ENCODE assay signal across 12 cellular contexts in genomic region chr16:86343111-86343642, GRCh38.
DNase-seq lines count a peak whose midpoint lies in the region; ATAC-seq, FAIRE-seq and TF ChIP-seq lines count a peak whose summit lies in the region.
"Had no signal": no experiment of that assay in that cellular context is flagged by ENCODE, and none has a peak within 500 bp of the region (broad histone marks: within the 10 kb centered on the region; RNA-seq: fewer than 3 reads in every experiment).

No MANE protein-coding gene starts in this region.

- H3K4ac ChIP-seq in mesenchymal stem cell (ENCODE audit: low read depth in 1 of 2, low read length in 2 of 2) = peak overlapping the region; percentile 15 to 96

- no peak overlapping the region for H3K23ac ChIP-seq in mesenchymal stem cell (ENCODE audit: low read length in 2 of 2)

- CTCF ChIA-PET in endothelial cell of umbilical vein (lab: Charles Lee) = interaction anchor here (0.7 to 5.3 kb wide), 11 partner anchors 9 to 174 kb away, joined by 3 to 58 read pairs (median 4); partner anchors contain the start of gene FOXF1

- no peaks in the 10 kb centered on the region for H3K9me1 ChIP-seq in endothelial cell of umbilical vein (replicated peaks; ENCODE audit: control insufficient read depth, extremely low read depth, insufficient read depth, low read length)

- WGBS in mesenchymal stem cell = 45% methylated on average over 21 of the region's 24 CpGs

- H4K91ac ChIP-seq in mesenchymal stem cell (ENCODE audit: low read length) = peak overlapping the region; percentile 93

- TSS peak; percentile 84 for BruUV-seq in endothelial cell of umbilical vein (replicated peaks; lab: Mats Ljungman, UMichigan)

- peak overlapping the region; percentile 72 to 93 for H3K18ac ChIP-seq in mesenchymal stem cell (ENCODE audit: low read depth in 1 of 2, low read length in 2 of 2)

- H3K27ac ChIP-seq in endothelial cell of umbilical vein (ENCODE audit: insufficient read depth, low read depth, low read length) (peak overlapping the region; percentile 88), mesenchymal stem cell (ENCODE audit: low read length, poor library complexity, severe bottlenecking) (no peak overlapping the region), tibial artery (peak overlapping the region; percentile 57 to 69)

- H3K9ac ChIP-seq in endothelial cell of umbilical vein (replicated peaks; ENCODE audit: extremely low read depth, insufficient read depth, low read length) = peak overlapping the region; percentile 66
- H3K9ac ChIP-seq in mesenchymal stem cell (ENCODE audit: low read length) = peak overlapping the region; percentile 60

- no peaks in the 10 kb centered on the region for H3K79me2 ChIP-seq in endothelial cell of umbilical vein (ENCODE audit: control insufficient read depth, insufficient read depth, low read length)

- no peak for TF ChIP-seq CTCF in endothelial cell of umbilical vein (IDR thresholded peaks at IDR 0.05; ENCODE audit: extremely low read depth in 1 of 2, insufficient read depth in 1 of 2, low read depth in 1 of 2, low read length in 2 of 2)
- no peak for TF ChIP-seq CTCF in tibial artery (IDR thresholded peaks at IDR 0.05)
- TF ChIP-seq CTCF in D721Med (IDR thresholded peaks at IDR 0.05; ENCODE audit: insufficient read depth, missing control alignments) = no peak

- dilution Hi-C loops in endothelial cell of umbilical vein (cut with MboI; ENCODE audit: extremely low pct_ligation_motif_present, low sequenced_read_pairs) = no loop called here

- H3K14ac ChIP-seq in mesenchymal stem cell (ENCODE audit: low read length in 2 of 2) = peak overlapping the region in 1 of 2 experiments; percentile 77

- H3K4me3 ChIP-seq in MG63 (peak overlapping the region; percentile 13), endothelial cell of umbilical vein (replicated peaks in 1 of 3; ENCODE audit: insufficient read depth in 1 of 3, low read depth in 1 of 3, low read length in 3 of 3) (no peak overlapping the region), mesenchymal stem cell (ENCODE audit: insufficient read depth in 1 of 2, low read depth in 1 of 2, low read length in 2 of 2) (peak overlapping the region in 1 of 2 experiments; percentile 50), tibial artery (peak overlapping the region; percentile 6 to 29)

- H3K4me1 ChIP-seq in endothelial cell of umbilical vein (ENCODE audit: control insufficient read depth, extremely low read depth, insufficient read depth, low read length) (peaks cover 43% of the 10 kb centered on the region), mesenchymal stem cell (ENCODE audit: control insufficient read depth, insufficient read depth, low read depth, low read length) (peaks cover 2% of the 10 kb centered on the region), tibial artery (peaks cover 0 to 22% (median 14%) of the 10 kb centered on the region in 4 donors)

- peak overlapping the region; percentile 86 for H2BK15ac ChIP-seq in mesenchymal stem cell (ENCODE audit: low read depth, poor library complexity, severe bottlenecking)

- H4K20me1 ChIP-seq in endothelial cell of umbilical vein (replicated peaks; ENCODE audit: control insufficient read depth, extremely low read depth, insufficient read depth, low read length) = no peaks in the 10 kb centered on the region

- no peak overlapping the region for H2AK5ac ChIP-seq in mesenchymal stem cell (ENCODE audit: low read length, severe bottlenecking)

- no peaks in the 10 kb centered on the region for H3K79me1 ChIP-seq in mesenchymal stem cell (replicated peaks; ENCODE audit: low read length, poor library complexity, severe bottlenecking)

- FAIRE-seq in endothelial cell of umbilical vein (lab: Jason Lieb, UNC) (peak; percentile 77), D721Med (lab: Jason Lieb, UNC) (no peak)

- peak overlapping the region; percentile 54 for H4K8ac ChIP-seq in mesenchymal stem cell (ENCODE audit: low read length)

- ATAC-seq in GM21825 (IDR thresholded peaks at IDR 0.05; ENCODE audit: unreplicated experiment) = no peak
- ATAC-seq in HG02981 (IDR thresholded peaks at IDR 0.05; ENCODE audit: unreplicated experiment) = no peak
- no peak for ATAC-seq in HG02970 (IDR thresholded peaks at IDR 0.05; ENCODE audit: low FRiP score, unreplicated experiment)
- ATAC-seq: activated T-helper 17 cell treated with anti-CD3 and anti-CD28 coated beads, Interleukin-2, amount 50 U/mL, for 72 hours had no signal

- peak overlapping the region; percentile 39 for H3K4me2 ChIP-seq in endothelial cell of umbilical vein (ENCODE audit: insufficient read depth, low read length)
- no peak overlapping the region for H3K4me2 ChIP-seq in mesenchymal stem cell (ENCODE audit: low read length, poor library complexity, severe bottlenecking)

- H3K27me3 ChIP-seq in MG63 (no peaks in the 10 kb centered on the region), endothelial cell of umbilical vein (ENCODE audit: control insufficient read depth in 2 of 2, insufficient read depth in 2 of 2, low read length in 2 of 2) (no peaks in the 10 kb centered on the region), mesenchymal stem cell (ENCODE audit: control insufficient read depth in 1 of 2, insufficient read depth in 1 of 2, low read length in 2 of 2) (peaks cover 22 to 42% of the 10 kb centered on the region in 2 experiments), tibial artery (peaks cover 0 to 22% of the 10 kb centered on the region in 2 donors)

- H2BK120ac ChIP-seq in mesenchymal stem cell (ENCODE audit: low read depth, low read length) = peak overlapping the region; percentile 74

- H2BK12ac ChIP-seq in mesenchymal stem cell (ENCODE audit: low read length in 2 of 2) = peak overlapping the region; percentile 96 to 98

- no peak for TF ChIP-seq POLR2A in endothelial cell of umbilical vein (IDR thresholded peaks at IDR 0.05; ENCODE audit: low read depth, low read length)

- no peaks in the 10 kb centered on the region for H3K36me3 ChIP-seq in MG63
- no peaks in the 10 kb centered on the region for H3K36me3 ChIP-seq in endothelial cell of umbilical vein (ENCODE audit: control insufficient read depth in 2 of 2, extremely low read depth in 1 of 2, insufficient read depth in 2 of 2, low read length in 2 of 2)
- no peaks in the 10 kb centered on the region for H3K36me3 ChIP-seq in mesenchymal stem cell (ENCODE audit: control insufficient read depth in 1 of 2, insufficient read depth in 2 of 2, low read depth in 1 of 2, low read length in 2 of 2)
- H3K36me3 ChIP-seq in tibial artery = no peaks in the 10 kb centered on the region

- POLR2A ChIA-PET in endothelial cell of umbilical vein (lab: Charles Lee) = interaction anchor here (0.5 to 1.0 kb wide), 3 partner anchors 72 to 1051 kb away, joined by 3 to 7 read pairs (median 4); no protein-coding TSS in a partner anchor

- DNase-seq in MG63 = peak; percentile 94
- peak; percentile 83 for DNase-seq in endothelial cell of umbilical vein (ENCODE audit: low read depth, low spot score)
- peak; percentile 93 for DNase-seq in mesenchymal stem cell
- peak; percentile 65 to 89 for DNase-seq in tibial artery
- no peak for DNase-seq in D721Med (ENCODE audit: insufficient read length, low spot score)
- DNase-seq: DND-41, KBM-7, T1000 had no signal

- H3K9me3 ChIP-seq in MG63 (no peaks in the 10 kb centered on the region), endothelial cell of umbilical vein (replicated peaks; ENCODE audit: control insufficient read depth, insufficient read depth, low read length) (no peaks in the 10 kb centered on the region), mesenchymal stem cell (ENCODE audit: control insufficient read depth, low read length) (no peaks in the 10 kb centered on the region), tibial artery (no peaks in the 10 kb centered on the region)

- H2AFZ ChIP-seq in endothelial cell of umbilical vein (ENCODE audit: low read depth, low read length) = peak overlapping the region; percentile 83
- H2AFZ ChIP-seq in mesenchymal stem cell (ENCODE audit: low read depth, low read length) = peak overlapping the region; percentile 44

- no peak overlapping the region for H2BK5ac ChIP-seq in mesenchymal stem cell (ENCODE audit: low read depth, low read length, poor library complexity, severe bottlenecking)

- intact Hi-C loops in endothelial cell of umbilical vein (cut with micrococcal nuclease) = loop anchor here (1.0 to 5.0 kb wide), 3 partner anchors 44 to 271 kb away; no protein-coding TSS in a partner anchor
- intact Hi-C loops in tibial artery (cut with DNase I; ENCODE audit: low total_unique reads) = loop anchor here (5.0 kb wide), 1 partner anchor 169 kb away; the partner anchor contains the start of gene FOXF1

TF ChIP-seq in endothelial cell of umbilical vein, 7 proteins besides CTCF, POLR2A, EP300 and RAD21:
- TF ChIP-seq GATA2 (IDR thresholded peaks at IDR 0.05; ENCODE audit: insufficient read depth, insufficient read length, low read depth, low read length) (no peak), POLR2AphosphoS5 (IDR thresholded peaks at IDR 0.05; ENCODE audit: insufficient read depth, low read depth, low read length) (no peak)

Comparison
In these comparisons a context has a peak if more than half of its experiments do, and no peak if none do; other contexts are left out.
1. H3K4me3 ChIP-seq: peak in MG63 (single experiment) and tibial artery (2 of 2); none in endothelial cell of umbilical vein (0 of 3).